8 cellular contexts compared by ENCODE assay signal in genomic region chr2:64017811-64018714, GRCh38. TPM values are rescaled to one million over a fixed set of nuclear protein-coding genes. Genes with fewer than 3 reads are reported as not detected.
DNase-seq lines count a peak whose midpoint lies in the region; ATAC-seq and TF ChIP-seq lines count a peak whose summit lies in the region.

No MANE protein-coding gene starts in this region.

- peak overlapping the region; percentile 84 for H3K23ac ChIP-seq in IMR-90 (ENCODE audit: low read depth, low read length)
- no peak overlapping the region for H3K23ac ChIP-seq in mesendoderm (ENCODE audit: low read length)

- H3K9me3 ChIP-seq in IMR-90 (ENCODE audit: control insufficient read depth, insufficient read depth, low read length) = no peaks in the 10 kb centered on the region
- H3K9me3 ChIP-seq in RWPE2 (ENCODE audit: severe bottlenecking) = no peaks in the 10 kb centered on the region
- H3K9me3 ChIP-seq in ectodermal cell (ENCODE audit: control insufficient read depth, low read length) = no peaks in the 10 kb centered on the region
- no peaks in the 10 kb centered on the region for H3K9me3 ChIP-seq in uterus

- peak overlapping the region; percentile 91 for H3K9ac ChIP-seq in IMR-90 (ENCODE audit: low read depth, low read length)
- H3K9ac ChIP-seq in mesendoderm (ENCODE audit: low read length) = peak overlapping the region; percentile 82

- ATAC-seq in IMR-90 (ENCODE audit: low read depth) (peak; percentile 3; the same call in 1 of the 2 replicates), RWPE2 (ENCODE audit: low read depth) (peak; percentile 32; the same call in 2 of the 3 replicates), GM21737 (IDR thresholded peaks at IDR 0.05; ENCODE audit: unreplicated experiment) (no peak)

- H2BK120ac ChIP-seq in IMR-90 (ENCODE audit: low read depth, low read length) = peak overlapping the region; percentile 42; the same call in 1 of the 2 replicates
- no peak overlapping the region for H2BK120ac ChIP-seq in mesendoderm (ENCODE audit: low read depth, low read length)

- H2AK9ac ChIP-seq in IMR-90 (replicated peaks; ENCODE audit: low read depth, low read length, poor library complexity) = peak overlapping the region; percentile 60

- BruUV-seq in IMR-90 (replicated peaks; lab: Mats Ljungman, UMichigan) = TSS peak; percentile 49

- H3K36me3 ChIP-seq in IMR-90 (ENCODE audit: control insufficient read depth, insufficient read depth, low read length) (no peaks in the 10 kb centered on the region), RWPE2 (ENCODE audit: low read depth) (no peaks in the 10 kb centered on the region), ectodermal cell (ENCODE audit: control insufficient read depth, insufficient read depth, low read length) (no peaks in the 10 kb centered on the region), mesendoderm (ENCODE audit: control insufficient read depth, insufficient read depth, low read length) (no peaks in the 10 kb centered on the region), uterus (no peaks in the 10 kb centered on the region)

- H3K4me1 ChIP-seq in IMR-90 (ENCODE audit: control insufficient read depth, insufficient read depth, low read length) (peaks cover 7% of the 10 kb centered on the region), RWPE2 (ENCODE audit: insufficient read depth, poor library complexity, severe bottlenecking) (peaks cover 25% of the 10 kb centered on the region), ectodermal cell (ENCODE audit: control insufficient read depth, insufficient read depth, low read length) (peaks cover 8% of the 10 kb centered on the region), mesendoderm (ENCODE audit: control insufficient read depth, low read depth, low read length) (peaks cover 2% of the 10 kb centered on the region), uterus (no peaks in the 10 kb centered on the region)

- H3K79me1 ChIP-seq in IMR-90 (ENCODE audit: low read depth in 1 of 2, low read length in 2 of 2) (peaks cover 5 to 28% of the 10 kb centered on the region in 2 experiments; a peak in 3 of 4 replicates), mesendoderm (ENCODE audit: low read length) (peaks cover 4% of the 10 kb centered on the region)

- TF ChIP-seq CTCF in IMR-90 (conservative IDR thresholded peaks at IDR 0.05; ENCODE audit: low read depth, low read length) = no peak
- no peak for TF ChIP-seq CTCF in RWPE2 (IDR thresholded peaks at IDR 0.05; ENCODE audit: poor library complexity, severe bottlenecking)
- TF ChIP-seq CTCF in uterus (IDR thresholded peaks at IDR 0.05) = no peak

- H2BK15ac ChIP-seq in IMR-90 (ENCODE audit: low read depth, low read length) (no peak overlapping the region), mesendoderm (replicated peaks; ENCODE audit: low read depth) (no peak overlapping the region)

- H3K18ac ChIP-seq in IMR-90 (ENCODE audit: low read depth, low read length) = peak overlapping the region; percentile 71
- H3K18ac ChIP-seq in mesendoderm (ENCODE audit: low read length) = peak overlapping the region; percentile 94

- peak overlapping the region; percentile 96 for H2AFZ ChIP-seq in IMR-90 (replicated peaks; ENCODE audit: low read length, poor library complexity)

- H3K4ac ChIP-seq in IMR-90 (ENCODE audit: low read depth, low read length) (peak overlapping the region; percentile 76), mesendoderm (ENCODE audit: low read depth, low read length) (no peak overlapping the region)

- peak overlapping the region; percentile 76 for H3K4me3 ChIP-seq in IMR-90 (ENCODE audit: insufficient read depth, low read depth, low read length)
- peak overlapping the region; percentile 83 for H3K4me3 ChIP-seq in RWPE2 (ENCODE audit: severe bottlenecking)
- H3K4me3 ChIP-seq in ectodermal cell (ENCODE audit: insufficient read depth, low read depth, low read length) = peak overlapping the region; percentile 75
- H3K4me3 ChIP-seq in mesendoderm (ENCODE audit: low read length) = peak overlapping the region; percentile 55
- peak overlapping the region; percentile 75 to 88 for H3K4me3 ChIP-seq in uterus

- POLR2A ChIA-PET in IMR-90 (lab: Charles Lee; ENCODE audit: unreplicated experiment) = interaction anchor here (0.5 kb wide), 1 partner anchor 352 kb away, joined by 3 read pairs; no protein-coding TSS in a partner anchor

- H4K91ac ChIP-seq in IMR-90 (ENCODE audit: insufficient read depth, low read depth, low read length) = no peak overlapping the region; the same call in 1 of the 2 replicates

- H3K56ac ChIP-seq in IMR-90 (ENCODE audit: extremely low read depth, insufficient read depth, low read length) (peak overlapping the region; percentile 89; the same call in 1 of the 2 replicates), mesendoderm (ENCODE audit: low read length) (peak overlapping the region; percentile 90)

- H4K5ac ChIP-seq in IMR-90 (ENCODE audit: low read depth, low read length) = peak overlapping the region; percentile 4; the same call in 1 of the 2 replicates
- H4K5ac ChIP-seq in mesendoderm (ENCODE audit: low read length) = no peak overlapping the region

- H2BK20ac ChIP-seq in IMR-90 (ENCODE audit: low read depth, low read length) = no peak overlapping the region

- in situ Hi-C loops in IMR-90 (cut with MboI; ENCODE audit: low sequenced_read_pairs) = no loop called here

- intact Hi-C loops in IMR-90 (cut with micrococcal nuclease) (loop anchor here (5.0 kb wide), 1 partner anchor 321 kb away; no protein-coding TSS in a partner anchor), uterus (cut with DNase I; ENCODE audit: low total_unique reads) (no loop called here)

- WGBS in IMR-90 (ENCODE audit: extremely low coverage in 2 of 2, insufficient read length in 1 of 2), 2 experiments = 0% methylated on average over 2 of the region's 22 CpGs; no CpG with 5 or more reads in 1 of the 2 experiments
- 30% methylated on average over 21 to 22 of the region's 22 CpGs for WGBS in ectodermal cell, 2 experiments
- WGBS in mesendoderm (ENCODE audit: extremely low coverage, insufficient coverage, low lambda C conversion rate) = no CpG with 5 or more reads among the region's 22 CpGs

- peaks cover 9% of the 10 kb centered on the region for H3K79me2 ChIP-seq in mesendoderm (ENCODE audit: control insufficient read depth, insufficient read depth, low read length)

- CTCF ChIA-PET in IMR-90 (lab: Yijun Ruan, JAX) = interaction anchor here (0.6 kb wide), 1 partner anchor 408 kb away, joined by 5 read pairs; no protein-coding TSS in a partner anchor

- H2BK5ac ChIP-seq in IMR-90 (ENCODE audit: low read depth, low read length, poor library complexity, severe bottlenecking) (peak overlapping the region; percentile 90), mesendoderm (ENCODE audit: low read length) (no peak overlapping the region)

- peak overlapping the region; percentile 81 to 100; a peak in 3 of 4 replicates for H4K8ac ChIP-seq in IMR-90 (ENCODE audit: low read depth in 2 of 2, low read length in 2 of 2)
- no peak overlapping the region for H4K8ac ChIP-seq in mesendoderm (ENCODE audit: low read depth, low read length)

- no peak for TF ChIP-seq RAD21 in IMR-90 (IDR thresholded peaks at IDR 0.05; ENCODE audit: low read length)

- no peak for TF ChIP-seq POLR2A in IMR-90 (IDR thresholded peaks at IDR 0.05; ENCODE audit: low read depth, low read length)
- no peak for TF ChIP-seq POLR2A in uterus (IDR thresholded peaks at IDR 0.05)

- H3K4me2 ChIP-seq in IMR-90 (ENCODE audit: low read depth, low read length) = peak overlapping the region; percentile 91
- H3K4me2 ChIP-seq in mesendoderm (ENCODE audit: low read length) = peak overlapping the region; percentile 72

- DNase-seq in DMS114 treated with DMSO at 0.1 percent for 48 hours (lab: John Stamatoyannopoulos, UW; ENCODE audit: unreplicated experiment) (peak; percentile 39), IMR-90 (peak; percentile 38), RWPE2 (ENCODE audit: low spot score) (no peak), mesendoderm (peak; percentile 31), uterus (no peak)
- no peak for DNase-seq in stimulated activated CD4-positive, alpha-beta T cell treated with anti-CD3 and anti-CD28 coated beads, Interleukin-12 subunit alpha, Interleukin-12 subunit beta, amount 100 ng/mL, for 4 hours

- no peaks in the 10 kb centered on the region; the same call in 1 of the 2 replicates for H3K9me1 ChIP-seq in IMR-90 (ENCODE audit: insufficient read depth, low read length)

- no peak overlapping the region for H2AK5ac ChIP-seq in IMR-90 (ENCODE audit: low read depth, low read length)
- no peak overlapping the region for H2AK5ac ChIP-seq in mesendoderm (ENCODE audit: low read length)

- peak overlapping the region; percentile 71; the same call in 1 of the 2 replicates for H3K14ac ChIP-seq in IMR-90 (replicated peaks; ENCODE audit: low read depth, low read length)

- H4K20me1 ChIP-seq in IMR-90 (ENCODE audit: insufficient read depth, low read length) = peaks cover 16% of the 10 kb centered on the region; the same call in 1 of the 2 replicates

- H3K27ac ChIP-seq in IMR-90 (ENCODE audit: insufficient read depth, low read length) (peak overlapping the region; percentile 99), RWPE2 (ENCODE audit: poor library complexity, severe bottlenecking) (peak overlapping the region; percentile 79), ectodermal cell (ENCODE audit: insufficient read depth, low read depth, low read length, poor library complexity, severe bottlenecking) (peak overlapping the region; percentile 54), mesendoderm (ENCODE audit: low read depth, low read length) (peak overlapping the region; percentile 93), uterus (peak overlapping the region; percentile 98 to 99)

- H3K27me3 ChIP-seq in IMR-90 (ENCODE audit: control insufficient read depth, insufficient read depth, low read length) = no peaks in the 10 kb centered on the region
- H3K27me3 ChIP-seq in RWPE2 (ENCODE audit: insufficient read depth, poor library complexity, severe bottlenecking) = no peaks in the 10 kb centered on the region
- no peaks in the 10 kb centered on the region for H3K27me3 ChIP-seq in ectodermal cell (ENCODE audit: control insufficient read depth, insufficient read depth, low read length, poor library complexity, severe bottlenecking)
- no peaks in the 10 kb centered on the region for H3K27me3 ChIP-seq in mesendoderm (ENCODE audit: insufficient read depth, low read length, poor library complexity)
- no peaks in the 10 kb centered on the region for H3K27me3 ChIP-seq in uterus

- dilution Hi-C loops in IMR-90 (cut with HindIII; ENCODE audit: low sequenced_read_pairs, unreplicated experiment) = no loop called here

TF ChIP-seq in IMR-90, 13 proteins besides CTCF, POLR2A, EP300 and RAD21:
- no peak for TF ChIP-seq MAZ (IDR thresholded peaks at IDR 0.05; ENCODE audit: borderline replicate concordance, low read depth, low read length)
- TF ChIP-seq CEBPB (IDR thresholded peaks at IDR 0.05; ENCODE audit: low read depth, low read length) = 0 out of 2 replicates have a peak, but pooled peaks have one; percentile 12
TF ChIP-seq in IMR-90: peak in this region for 1.

RNA-seq across cellular contexts. Expression of gene VPS54, which starts 1.2 kb away (rescaled TPM):
- total RNA-seq in IMR-90 (2012; rRNA removed) (18.1 and 23.3 TPM in 2 replicates), uterus (10 to 100 TPM; 32.1 to 55.2 (median 39.8) TPM)
- polyA plus RNA-seq in IMR-90 (2012; rRNA removed) = 5.2 and 7.1 TPM in 2 replicates
- polyA plus RNA-seq in IMR-90 (2012; cell fraction: cytosol; rRNA removed) = 0.90 and 1.1 TPM in 2 replicates
- polyA plus RNA-seq in IMR-90 (2012; cell fraction: nucleus; rRNA removed; ENCODE audit: low replicate concordance) = 1.6 and 15.7 TPM in 2 replicates
- polyA plus RNA-seq in ectodermal cell (2013, experiment 1 of 4) = 29.6 TPM
- 28.0 TPM for polyA plus RNA-seq in ectodermal cell (2013, experiment 2 of 4)
- 27.3 TPM for polyA plus RNA-seq in ectodermal cell (2013, experiment 3 of 4)
- 28.8 TPM for polyA plus RNA-seq in ectodermal cell (2013, experiment 4 of 4)
- 6.7 TPM for polyA plus RNA-seq in mesendoderm (2013, experiment 1 of 2)
- polyA plus RNA-seq in mesendoderm (2013, experiment 2 of 2) = 7.0 TPM

Comparison
In these comparisons a context has a peak if more than half of its experiments do, and no peak if none do; other contexts are left out.
1. DNase-seq: peak in DMS114 treated with DMSO at 0.1 percent for 48 hours (single experiment), IMR-90 (single experiment) and mesendoderm (single experiment); none in RWPE2 (single experiment), uterus (0 of 2) and stimulated activated CD4-positive, alpha-beta T cell treated with anti-CD3 and anti-CD28 coated beads, Interleukin-12 subunit alpha, Interleukin-12 subunit beta, amount 100 ng/mL, for 4 hours (single experiment).
2. Peak in every context shown above with its lines, with median percentiles within 50 percentile points of each other: H3K27ac ChIP-seq and H3K4me3 ChIP-seq.